ENCODE assay signal across 1 cellular context in genomic region chr17:46193626-46194392, GRCh38.
TF ChIP-seq lines count a peak whose summit lies in the region.

No MANE protein-coding gene starts in this region.

TF ChIP-seq in HepG2, 621 proteins besides CTCF, POLR2A, EP300 and RAD21 (continued from another document and continues in another):
- TF ChIP-seq ZNF414 (CRISPR knock-in tag; IDR thresholded peaks at IDR 0.05), result peak; percentile 80; the same call in 1 of the 2 replicates
- no peak; the same call in none of the 2 replicates for TF ChIP-seq YEATS4 (CRISPR knock-in tag; IDR thresholded peaks at IDR 0.05; ENCODE audit: borderline replicate concordance)
- TF ChIP-seq ASH2L (IDR thresholded peaks at IDR 0.05; ENCODE audit: insufficient read length, low read depth, low read length), result peak; percentile 95
- TF ChIP-seq TMF1 (CRISPR knock-in tag; IDR thresholded peaks at IDR 0.05; ENCODE audit: low read depth), result peak; percentile 87
- no peak for TF ChIP-seq ZBTB1 (CRISPR knock-in tag; IDR thresholded peaks at IDR 0.05; ENCODE audit: borderline replicate concordance)
- peak; percentile 48; the same call in 1 of the 2 replicates for TF ChIP-seq PHF20 (CRISPR knock-in tag; IDR thresholded peaks at IDR 0.05)
- TF ChIP-seq MXD4 (CRISPR knock-in tag; IDR thresholded peaks at IDR 0.05), result peak; percentile 83
- no peak for TF ChIP-seq HNF4G (IDR thresholded peaks at IDR 0.05; ENCODE audit: borderline replicate concordance, low read depth, low read length)
- TF ChIP-seq HNF4G (CRISPR knock-in tag; IDR thresholded peaks at IDR 0.05; ENCODE audit: borderline replicate concordance, low read depth), result peak; percentile 27; the same call in 1 of the 2 replicates
- peak; percentile 25; the same call in 1 of the 2 replicates for TF ChIP-seq ZNF430 (CRISPR knock-in tag; IDR thresholded peaks at IDR 0.05)
- TF ChIP-seq ZNF253 (CRISPR knock-in tag; IDR thresholded peaks at IDR 0.05; ENCODE audit: borderline replicate concordance), result peak; percentile 97
- TF ChIP-seq NFE2L1 (CRISPR knock-in tag; IDR thresholded peaks at IDR 0.05; ENCODE audit: borderline replicate concordance), result peak; percentile 42; the same call in 1 of the 2 replicates
- no peak for TF ChIP-seq HMG20B (CRISPR knock-in tag; conservative IDR thresholded peaks at IDR 0.05)
- TF ChIP-seq ATRX (CRISPR knock-in tag; IDR thresholded peaks at IDR 0.05; ENCODE audit: borderline replicate concordance), result no peak
- 0 out of 2 replicates have a peak, but pooled peaks have one; percentile 60 for TF ChIP-seq ZNF569 (CRISPR knock-in tag; IDR thresholded peaks at IDR 0.05; ENCODE audit: borderline replicate concordance)
- no peak for TF ChIP-seq PRPF4 (IDR thresholded peaks at IDR 0.05; ENCODE audit: low read depth, low read length, poor library complexity, severe bottlenecking)
- TF ChIP-seq, protein P1, sequence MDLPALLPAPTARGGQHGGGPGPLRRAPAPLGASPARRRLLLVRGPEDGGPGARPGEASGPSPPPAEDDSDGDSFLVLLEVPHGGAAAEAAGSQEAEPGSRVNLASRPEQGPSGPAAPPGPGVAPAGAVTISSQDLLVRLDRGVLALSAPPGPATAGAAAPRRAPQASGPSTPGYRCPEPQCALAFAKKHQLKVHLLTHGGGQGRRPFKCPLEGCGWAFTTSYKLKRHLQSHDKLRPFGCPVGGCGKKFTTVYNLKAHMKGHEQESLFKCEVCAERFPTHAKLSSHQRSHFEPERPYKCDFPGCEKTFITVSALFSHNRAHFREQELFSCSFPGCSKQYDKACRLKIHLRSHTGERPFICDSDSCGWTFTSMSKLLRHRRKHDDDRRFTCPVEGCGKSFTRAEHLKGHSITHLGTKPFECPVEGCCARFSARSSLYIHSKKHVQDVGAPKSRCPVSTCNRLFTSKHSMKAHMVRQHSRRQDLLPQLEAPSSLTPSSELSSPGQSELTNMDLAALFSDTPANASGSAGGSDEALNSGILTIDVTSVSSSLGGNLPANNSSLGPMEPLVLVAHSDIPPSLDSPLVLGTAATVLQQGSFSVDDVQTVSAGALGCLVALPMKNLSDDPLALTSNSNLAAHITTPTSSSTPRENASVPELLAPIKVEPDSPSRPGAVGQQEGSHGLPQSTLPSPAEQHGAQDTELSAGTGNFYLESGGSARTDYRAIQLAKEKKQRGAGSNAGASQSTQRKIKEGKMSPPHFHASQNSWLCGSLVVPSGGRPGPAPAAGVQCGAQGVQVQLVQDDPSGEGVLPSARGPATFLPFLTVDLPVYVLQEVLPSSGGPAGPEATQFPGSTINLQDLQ (CRISPR knock-in tag; IDR thresholded peaks at IDR 0.05), result peak; percentile 48
- TF ChIP-seq HOXD1 (CRISPR knock-in tag; IDR thresholded peaks at IDR 0.05), result peak; percentile 55; the same call in 1 of the 2 replicates
- 0 out of 2 replicates have a peak, but pooled peaks have one; percentile 46 for TF ChIP-seq GTF2F1 (IDR thresholded peaks at IDR 0.05; ENCODE audit: low read length)
- TF ChIP-seq RFXANK (CRISPR knock-in tag; IDR thresholded peaks at IDR 0.05), result 0 out of 2 replicates have a peak, but pooled peaks have one; percentile 23
- no peak for TF ChIP-seq SOX6 (IDR thresholded peaks at IDR 0.05)
- peak; percentile 50 for TF ChIP-seq SOX6 (CRISPR knock-in tag; IDR thresholded peaks at IDR 0.05)
- TF ChIP-seq IRF2 (CRISPR knock-in tag; IDR thresholded peaks at IDR 0.05), result peak; percentile 80
- TF ChIP-seq NR2F2 (IDR thresholded peaks at IDR 0.05; ENCODE audit: borderline replicate concordance, low read depth), result peak; percentile 50; the same call in 1 of the 2 replicates
- peak; percentile 67; the same call in 1 of the 2 replicates for TF ChIP-seq PPARG (CRISPR knock-in tag; conservative IDR thresholded peaks at IDR 0.05)
- TF ChIP-seq ZBTB20 (CRISPR knock-in tag; IDR thresholded peaks at IDR 0.05; ENCODE audit: borderline replicate concordance, low read depth), result 0 out of 2 replicates have a peak, but pooled peaks have one; percentile 40
- TF ChIP-seq ADNP (CRISPR knock-in tag; IDR thresholded peaks at IDR 0.05), result no peak
- 0 out of 2 replicates have a peak, but pooled peaks have one; percentile 41 for TF ChIP-seq LCORL (IDR thresholded peaks at IDR 0.05)
- TF ChIP-seq LCORL (CRISPR knock-in tag; IDR thresholded peaks at IDR 0.05), result peak; percentile 81; the same call in 1 of the 2 replicates
- TF ChIP-seq SAFB2 (CRISPR knock-in tag; IDR thresholded peaks at IDR 0.05; ENCODE audit: borderline replicate concordance, low read depth), result peak; percentile 96
- no peak for TF ChIP-seq RBAK (CRISPR knock-in tag; IDR thresholded peaks at IDR 0.05)
- peak; percentile 79; the same call in 1 of the 2 replicates for TF ChIP-seq NPAS2 (CRISPR knock-in tag; IDR thresholded peaks at IDR 0.05; ENCODE audit: borderline replicate concordance)
- TF ChIP-seq ZNF737 (CRISPR knock-in tag; IDR thresholded peaks at IDR 0.05; ENCODE audit: borderline replicate concordance), result 0 out of 2 replicates have a peak, but pooled peaks have one; percentile 19
- TF ChIP-seq RELA (CRISPR knock-in tag; IDR thresholded peaks at IDR 0.05), result 0 out of 2 replicates have a peak, but pooled peaks have one; percentile 76
- TF ChIP-seq, protein P2, sequence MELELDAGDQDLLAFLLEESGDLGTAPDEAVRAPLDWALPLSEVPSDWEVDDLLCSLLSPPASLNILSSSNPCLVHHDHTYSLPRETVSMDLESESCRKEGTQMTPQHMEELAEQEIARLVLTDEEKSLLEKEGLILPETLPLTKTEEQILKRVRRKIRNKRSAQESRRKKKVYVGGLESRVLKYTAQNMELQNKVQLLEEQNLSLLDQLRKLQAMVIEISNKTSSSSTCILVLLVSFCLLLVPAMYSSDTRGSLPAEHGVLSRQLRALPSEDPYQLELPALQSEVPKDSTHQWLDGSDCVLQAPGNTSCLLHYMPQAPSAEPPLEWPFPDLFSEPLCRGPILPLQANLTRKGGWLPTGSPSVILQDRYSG (CRISPR knock-in tag; IDR thresholded peaks at IDR 0.05), result peak; percentile 83
- TF ChIP-seq ZNF296 (CRISPR knock-in tag; conservative IDR thresholded peaks at IDR 0.05), result no peak
- no peak for TF ChIP-seq ZFYVE20 (CRISPR knock-in tag; IDR thresholded peaks at IDR 0.05; ENCODE audit: borderline replicate concordance, low read depth)
- peak; percentile 31; the same call in 1 of the 2 replicates for TF ChIP-seq ZNF160 (CRISPR knock-in tag; IDR thresholded peaks at IDR 0.05)
- TF ChIP-seq SMAD1 (CRISPR knock-in tag; IDR thresholded peaks at IDR 0.05; ENCODE audit: borderline replicate concordance, low read depth), result no peak
- TF ChIP-seq, protein P3, sequence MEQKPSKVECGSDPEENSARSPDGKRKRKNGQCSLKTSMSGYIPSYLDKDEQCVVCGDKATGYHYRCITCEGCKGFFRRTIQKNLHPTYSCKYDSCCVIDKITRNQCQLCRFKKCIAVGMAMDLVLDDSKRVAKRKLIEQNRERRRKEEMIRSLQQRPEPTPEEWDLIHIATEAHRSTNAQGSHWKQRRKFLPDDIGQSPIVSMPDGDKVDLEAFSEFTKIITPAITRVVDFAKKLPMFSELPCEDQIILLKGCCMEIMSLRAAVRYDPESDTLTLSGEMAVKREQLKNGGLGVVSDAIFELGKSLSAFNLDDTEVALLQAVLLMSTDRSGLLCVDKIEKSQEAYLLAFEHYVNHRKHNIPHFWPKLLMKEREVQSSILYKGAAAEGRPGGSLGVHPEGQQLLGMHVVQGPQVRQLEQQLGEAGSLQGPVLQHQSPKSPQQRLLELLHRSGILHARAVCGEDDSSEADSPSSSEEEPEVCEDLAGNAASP (CRISPR knock-in tag; IDR thresholded peaks at IDR 0.05; ENCODE audit: borderline replicate concordance), result peak; percentile 54; the same call in 1 of the 2 replicates
- no peak; the same call in 1 of the 2 replicates for TF ChIP-seq KDM3A (CRISPR knock-in tag; IDR thresholded peaks at IDR 0.05; ENCODE audit: low read depth)
- peak; percentile 89 for TF ChIP-seq MAZ (IDR thresholded peaks at IDR 0.05; ENCODE audit: borderline replicate concordance, low read depth, low read length)
- peak; percentile 86 for TF ChIP-seq MAZ (CRISPR knock-in tag; IDR thresholded peaks at IDR 0.05; ENCODE audit: low read depth)
- peak; percentile 88; the same call in 1 of the 2 replicates for TF ChIP-seq GLI4 (CRISPR knock-in tag; IDR thresholded peaks at IDR 0.05; ENCODE audit: borderline replicate concordance)
- no peak; the same call in 1 of the 2 replicates for TF ChIP-seq SMAD3 (CRISPR knock-in tag; IDR thresholded peaks at IDR 0.05)
- no peak for TF ChIP-seq ONECUT2 (CRISPR knock-in tag; IDR thresholded peaks at IDR 0.05)
- TF ChIP-seq, protein P4, sequence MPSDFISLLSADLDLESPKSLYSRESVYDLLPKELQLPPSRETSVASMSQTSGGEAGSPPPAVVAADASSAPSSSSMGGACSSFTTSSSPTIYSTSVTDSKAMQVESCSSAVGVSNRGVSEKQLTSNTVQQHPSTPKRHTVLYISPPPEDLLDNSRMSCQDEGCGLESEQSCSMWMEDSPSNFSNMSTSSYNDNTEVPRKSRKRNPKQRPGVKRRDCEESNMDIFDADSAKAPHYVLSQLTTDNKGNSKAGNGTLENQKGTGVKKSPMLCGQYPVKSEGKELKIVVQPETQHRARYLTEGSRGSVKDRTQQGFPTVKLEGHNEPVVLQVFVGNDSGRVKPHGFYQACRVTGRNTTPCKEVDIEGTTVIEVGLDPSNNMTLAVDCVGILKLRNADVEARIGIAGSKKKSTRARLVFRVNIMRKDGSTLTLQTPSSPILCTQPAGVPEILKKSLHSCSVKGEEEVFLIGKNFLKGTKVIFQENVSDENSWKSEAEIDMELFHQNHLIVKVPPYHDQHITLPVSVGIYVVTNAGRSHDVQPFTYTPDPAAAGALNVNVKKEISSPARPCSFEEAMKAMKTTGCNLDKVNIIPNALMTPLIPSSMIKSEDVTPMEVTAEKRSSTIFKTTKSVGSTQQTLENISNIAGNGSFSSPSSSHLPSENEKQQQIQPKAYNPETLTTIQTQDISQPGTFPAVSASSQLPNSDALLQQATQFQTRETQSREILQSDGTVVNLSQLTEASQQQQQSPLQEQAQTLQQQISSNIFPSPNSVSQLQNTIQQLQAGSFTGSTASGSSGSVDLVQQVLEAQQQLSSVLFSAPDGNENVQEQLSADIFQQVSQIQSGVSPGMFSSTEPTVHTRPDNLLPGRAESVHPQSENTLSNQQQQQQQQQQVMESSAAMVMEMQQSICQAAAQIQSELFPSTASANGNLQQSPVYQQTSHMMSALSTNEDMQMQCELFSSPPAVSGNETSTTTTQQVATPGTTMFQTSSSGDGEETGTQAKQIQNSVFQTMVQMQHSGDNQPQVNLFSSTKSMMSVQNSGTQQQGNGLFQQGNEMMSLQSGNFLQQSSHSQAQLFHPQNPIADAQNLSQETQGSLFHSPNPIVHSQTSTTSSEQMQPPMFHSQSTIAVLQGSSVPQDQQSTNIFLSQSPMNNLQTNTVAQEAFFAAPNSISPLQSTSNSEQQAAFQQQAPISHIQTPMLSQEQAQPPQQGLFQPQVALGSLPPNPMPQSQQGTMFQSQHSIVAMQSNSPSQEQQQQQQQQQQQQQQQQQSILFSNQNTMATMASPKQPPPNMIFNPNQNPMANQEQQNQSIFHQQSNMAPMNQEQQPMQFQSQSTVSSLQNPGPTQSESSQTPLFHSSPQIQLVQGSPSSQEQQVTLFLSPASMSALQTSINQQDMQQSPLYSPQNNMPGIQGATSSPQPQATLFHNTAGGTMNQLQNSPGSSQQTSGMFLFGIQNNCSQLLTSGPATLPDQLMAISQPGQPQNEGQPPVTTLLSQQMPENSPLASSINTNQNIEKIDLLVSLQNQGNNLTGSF (CRISPR knock-in tag; IDR thresholded peaks at IDR 0.05), result no peak
- no peak for TF ChIP-seq TERF1 (CRISPR knock-in tag; IDR thresholded peaks at IDR 0.05)
- TF ChIP-seq ZNF230 (CRISPR knock-in tag; IDR thresholded peaks at IDR 0.05), result peak; percentile 96
- TF ChIP-seq ATM (IDR thresholded peaks at IDR 0.05; ENCODE audit: borderline replicate concordance), result no peak
- peak in 1 of 2 experiments; percentile 67; a peak in 1 of 4 replicates for TF ChIP-seq KLF16 (CRISPR knock-in tag; IDR thresholded peaks at IDR 0.05)
- peak; percentile 73; the same call in 1 of the 2 replicates for TF ChIP-seq DR1 (CRISPR knock-in tag; IDR thresholded peaks at IDR 0.05)
- TF ChIP-seq BHLHE40 (IDR thresholded peaks at IDR 0.05; ENCODE audit: low read length), result 0 out of 2 replicates have a peak, but pooled peaks have one; percentile 40
- no peak for TF ChIP-seq ZUFSP (CRISPR knock-in tag; IDR thresholded peaks at IDR 0.05; ENCODE audit: borderline replicate concordance)
